ENCODE assay signal across 8 cellular contexts in genomic region chr7:87220026-87220733, GRCh38. TPM values are rescaled to one million over a fixed set of nuclear protein-coding genes. Genes with fewer than 3 reads are reported as not detected.
A peak's percentile ranks its signal among the peaks of the same experiment; 100 is the strongest.
DNase-seq lines count a peak whose midpoint lies in the region; ATAC-seq, FAIRE-seq and TF ChIP-seq lines count a peak whose summit lies in the region.

No MANE protein-coding gene starts in this region.

- peaks cover 5% of the 10 kb centered on the region; the same call in 1 of the 2 replicates for H3K4me1 ChIP-seq in HUES48 (ENCODE audit: control insufficient read depth, insufficient read depth, low read length)

- peak overlapping the region; percentile 97 for H3K27ac Mint-ChIP-seq in activated T-helper 2 cell treated with anti-CD3 and anti-CD28 coated beads, Interferon-gamma antibody, Interleukin-2, Interleukin-4, amounts not matched to agents 10 μg/mL and 5 μg/mL and 100 μg/mL, durations not matched to agents 14 hours and 24 hours and 36 hours
- H3K27ac Mint-ChIP-seq in nephron, result peak overlapping the region; percentile 63 to 87 (median 84)

- no peaks in the 10 kb centered on the region for H3K9me3 Mint-ChIP-seq in activated T-helper 2 cell treated with anti-CD3 and anti-CD28 coated beads, Interferon-gamma antibody, Interleukin-2, Interleukin-4, amounts not matched to agents 10 μg/mL and 5 μg/mL and 100 μg/mL, durations not matched to agents 14 hours and 24 hours and 36 hours
- H3K9me3 Mint-ChIP-seq in nephron, result no peaks in the 10 kb centered on the region

- H3K4me3 ChIP-seq in HUES48 (ENCODE audit: low read depth, low read length), result peak overlapping the region; percentile 97

- peaks cover 13% of the 10 kb centered on the region for H3K27me3 Mint-ChIP-seq in activated T-helper 2 cell treated with anti-CD3 and anti-CD28 coated beads, Interferon-gamma antibody, Interleukin-2, Interleukin-4, amounts not matched to agents 10 μg/mL and 5 μg/mL and 100 μg/mL, durations not matched to agents 14 hours and 24 hours and 36 hours (ENCODE audit: low read depth)
- peaks cover 3% of the 10 kb centered on the region for H3K27me3 Mint-ChIP-seq in nephron (ENCODE audit: low read depth)

- H3K9ac ChIP-seq in HUES48 (ENCODE audit: low read depth, low read length), result peak overlapping the region; percentile 83

- peak; percentile 32 for ATAC-seq in GM21390 (IDR thresholded peaks at IDR 0.05; ENCODE audit: unreplicated experiment)
- ATAC-seq in stimulated activated naive CD8-positive, alpha-beta T cell treated with anti-CD3 and anti-CD28 coated beads, Interleukin-15, Interleukin-2, amounts not matched to agents 100 U/mL and 50 U/mL, for 24 hours, result peak; percentile 66

- H3K4me1 Mint-ChIP-seq in activated T-helper 2 cell treated with anti-CD3 and anti-CD28 coated beads, Interferon-gamma antibody, Interleukin-2, Interleukin-4, amounts not matched to agents 10 μg/mL and 5 μg/mL and 100 μg/mL, durations not matched to agents 14 hours and 24 hours and 36 hours (ENCODE audit: low read depth), result peaks cover 29% of the 10 kb centered on the region
- peaks cover 28% of the 10 kb centered on the region for H3K4me1 Mint-ChIP-seq in nephron

- H3K27ac ChIP-seq in HUES48 (ENCODE audit: low read depth, low read length), result no peak overlapping the region

- intact Hi-C loops in activated T-helper 2 cell treated with anti-CD3 and anti-CD28 coated beads, Interferon-gamma antibody, Interleukin-2, Interleukin-4, amounts not matched to agents 10 μg/mL and 5 μg/mL and 100 μg/mL, durations not matched to agents 14 hours and 24 hours and 36 hours (cut with micrococcal nuclease), result loop anchor here (1.0 to 5.0 kb wide), 3 partner anchors 17 to 163 kb away; partner anchors contain the start of genes CROT and ELAPOR2

- peak overlapping the region; percentile 99 for H3K4me3 Mint-ChIP-seq in activated T-helper 2 cell treated with anti-CD3 and anti-CD28 coated beads, Interferon-gamma antibody, Interleukin-2, Interleukin-4, amounts not matched to agents 10 μg/mL and 5 μg/mL and 100 μg/mL, durations not matched to agents 14 hours and 24 hours and 36 hours (ENCODE audit: low read depth)
- peak overlapping the region; percentile 97 to 98 (median 98) for H3K4me3 Mint-ChIP-seq in nephron

- peaks cover 18% of the 10 kb centered on the region for H3K36me3 Mint-ChIP-seq in activated T-helper 2 cell treated with anti-CD3 and anti-CD28 coated beads, Interferon-gamma antibody, Interleukin-2, Interleukin-4, amounts not matched to agents 10 μg/mL and 5 μg/mL and 100 μg/mL, durations not matched to agents 14 hours and 24 hours and 36 hours (ENCODE audit: low read depth)
- H3K36me3 Mint-ChIP-seq in nephron (ENCODE audit: low read depth), result no peaks in the 10 kb centered on the region

- no peaks in the 10 kb centered on the region for H3K9me3 ChIP-seq in HUES48 (ENCODE audit: control insufficient read depth, insufficient read depth, low read length)

- TF ChIP-seq CTCF in D721Med (IDR thresholded peaks at IDR 0.05; ENCODE audit: insufficient read depth, missing control alignments) (no peak), nephron (IDR thresholded peaks at IDR 0.05; ENCODE audit: unreplicated experiment in 3 of 3) (no peak)

- peaks cover 17% of the 10 kb centered on the region; the same call in 1 of the 2 replicates for H3K36me3 ChIP-seq in HUES48 (ENCODE audit: control insufficient read depth, insufficient read depth, low read length)

- H3K27me3 ChIP-seq in HUES48 (ENCODE audit: control insufficient read depth, insufficient read depth, low read length), result peaks cover 31% of the 10 kb centered on the region

- DNase-seq in D721Med (ENCODE audit: insufficient read length, low spot score) (peak; percentile 79), fibroblast of peridontal ligament (ENCODE audit: extremely low read depth) (peak; percentile 57)
- peak; percentile 79 for DNase-seq in activated T-helper 2 cell treated with anti-CD3 and anti-CD28 coated beads, Interferon-gamma antibody, Interleukin-2, Interleukin-4, amounts not matched to agents 10 μg/mL and 5 μg/mL and 100 μg/mL, durations not matched to agents 14 hours and 24 hours and 36 hours (ENCODE audit: low spot score)
- DNase-seq in stimulated activated naive CD8-positive, alpha-beta T cell treated with anti-CD3 and anti-CD28 coated beads, Interleukin-15, Interleukin-2, amounts not matched to agents 100 U/mL and 50 U/mL, for 24 hours, result peak; percentile 88

- no peak for FAIRE-seq in D721Med (lab: Jason Lieb, UNC)

TF ChIP-seq in PFSK-1, 5 proteins besides CTCF, POLR2A, EP300 and RAD21:
- TF ChIP-seq TAF1 (IDR thresholded peaks at IDR 0.05; ENCODE audit: borderline replicate concordance, insufficient read depth, low read length), result peak; percentile 61; the same call in 1 of the 2 replicates
- TF ChIP-seq REST (IDR thresholded peaks at IDR 0.05; ENCODE audit: insufficient read depth in 1 of 2, low read depth in 2 of 2, low read length in 2 of 2), result no peak
- TF ChIP-seq FOXP2 (optimal IDR thresholded peaks at IDR 0.05; ENCODE audit: borderline replicate concordance, extremely low read depth, extremely low read length, insufficient read depth), result peak; percentile 17

RNA-seq across cellular contexts. Expression of gene TMEM243, which starts 0.6 kb away (rescaled TPM):
- 23.0 TPM for polyA plus RNA-seq in PFSK-1 (2012; ENCODE audit: insufficient read length, low read depth)
- 41.8 and 43.8 TPM in 2 replicates for total RNA-seq in activated T-helper 2 cell treated with anti-CD3 and anti-CD28 coated beads, Interferon-gamma antibody, Interleukin-2, Interleukin-4, amounts not matched to agents 10 μg/mL and 5 μg/mL and 100 μg/mL, durations not matched to agents 14 hours and 24 hours and 36 hours
